ENCODE assay signal across 1 cellular context in genomic region chr18:74331404-74331803, GRCh38.
TF ChIP-seq lines count a peak whose summit lies in the region.

No MANE protein-coding gene starts in this region.

TF ChIP-seq in GM12878, 131 proteins besides CTCF, POLR2A, EP300 and RAD21 (continued from another document):
- TF ChIP-seq YY1 (IDR thresholded peaks at IDR 0.05; ENCODE audit: low read depth, low read length) (0 out of 2 replicates have a peak, but pooled peaks have one; percentile 17), RUNX3 (IDR thresholded peaks at IDR 0.05; ENCODE audit: low read length) (no peak), KLF5 (IDR thresholded peaks at IDR 0.05; ENCODE audit: partially characterized antibody) (no peak), POU2F2 (IDR thresholded peaks at IDR 0.05; ENCODE audit: borderline replicate concordance, low read depth, low read length) (no peak)
